ENCODE assay signal across 1 cellular context in genomic region chr13:95535243-95535642, GRCh38.
TF ChIP-seq lines count a peak whose summit lies in the region.

No MANE protein-coding gene starts in this region.

TF ChIP-seq in endothelial cell of umbilical vein, 7 proteins besides CTCF, POLR2A, EP300 and RAD21 (continued from another document):
- TF ChIP-seq MAX (IDR thresholded peaks at IDR 0.05; ENCODE audit: insufficient read depth, insufficient read length) (no peak), JUN (IDR thresholded peaks at IDR 0.05; ENCODE audit: borderline replicate concordance, insufficient read depth, insufficient read length, low read depth) (peak; percentile 87), MYC (IDR thresholded peaks at IDR 0.05; ENCODE audit: low read depth, low read length) (peak; percentile 11), EZH2 (IDR thresholded peaks at IDR 0.05; ENCODE audit: borderline replicate concordance, low read depth, low read length, severe bottlenecking) (no peak), GATA2 (IDR thresholded peaks at IDR 0.05; ENCODE audit: insufficient read depth, insufficient read length, low read depth, low read length) (peak; percentile 99), POLR2AphosphoS5 (IDR thresholded peaks at IDR 0.05; ENCODE audit: insufficient read depth, low read depth, low read length) (peak; percentile 79)
